ENCODE assay signal across 15 cellular contexts in genomic region chr16:57087003-57087402, GRCh38. TPM values are rescaled to one million over a fixed set of nuclear protein-coding genes. Genes with fewer than 3 reads are reported as not detected.
A peak's percentile ranks its signal among the peaks of the same experiment; 100 is the strongest.
DNase-seq lines count a peak whose midpoint lies in the region; ATAC-seq and TF ChIP-seq lines count a peak whose summit lies in the region.
"Had no signal": no experiment of that assay in that cellular context is flagged by ENCODE, and none has a peak within 500 bp of the region (broad histone marks: within the 10 kb centered on the region; RNA-seq: fewer than 3 reads in every experiment).

No MANE protein-coding gene starts in this region.

- H3K27me3 Mint-ChIP-seq in stimulated activated naive B cell treated with anti-CD40 and anti-IgM and Interleukin-4, amounts not matched to agents 10 μg/mL and 1 μg/mL and 100 μg/mL, for 72 hours: peaks cover 5 to 6% of the 10 kb centered on the region in 2 donors

- DNase-seq in Karpas-422: peak; percentile 68
- peak; percentile 86 for DNase-seq in OCI-LY7 (ENCODE audit: low spot score)
- DNase-seq in stimulated activated naive B cell treated with anti-CD40 and anti-IgM and Interleukin-4, amounts not matched to agents 10 μg/mL and 1 μg/mL and 100 μg/mL, for 72 hours: no peak
- no peak for DNase-seq in NCI-H1092 treated with DMSO at 0.1 percent for 48 hours (lab: John Stamatoyannopoulos, UW)
- DNase-seq: Caco-2; CD4-positive, CD25-positive, alpha-beta regulatory T cell; CD8-positive, alpha-beta T cell; DMS153; DND-41; GM23248; H7 had no signal

- H3K27ac Mint-ChIP-seq in stimulated activated naive B cell treated with anti-CD40 and anti-IgM and Interleukin-4, amounts not matched to agents 10 μg/mL and 1 μg/mL and 100 μg/mL, for 72 hours: peak overlapping the region; percentile 44
- H3K27ac Mint-ChIP-seq: CD4-positive, CD25-positive, alpha-beta regulatory T cell; CD8-positive, alpha-beta T cell had no signal

- H3K27me3 ChIP-seq in BLaER1 (no peaks in the 10 kb centered on the region), Karpas-422 (ENCODE audit: low read length) (no peaks in the 10 kb centered on the region)

- no peaks in the 10 kb centered on the region for H3K9me2 ChIP-seq in Karpas-422 (replicated peaks; ENCODE audit: insufficient read depth, low read length)
- H3K9me2 ChIP-seq in OCI-LY7 (ENCODE audit: insufficient read depth, low read length): no peaks in the 10 kb centered on the region

- H3K4me1 Mint-ChIP-seq in stimulated activated naive B cell treated with anti-CD40 and anti-IgM and Interleukin-4, amounts not matched to agents 10 μg/mL and 1 μg/mL and 100 μg/mL, for 72 hours: peaks cover 12 to 28% of the 10 kb centered on the region in 2 donors

- no peaks in the 10 kb centered on the region for H3K9me3 Mint-ChIP-seq in stimulated activated naive B cell treated with anti-CD40 and anti-IgM and Interleukin-4, amounts not matched to agents 10 μg/mL and 1 μg/mL and 100 μg/mL, for 72 hours
- H3K9me3 Mint-ChIP-seq: CD4-positive, CD25-positive, alpha-beta regulatory T cell; CD8-positive, alpha-beta T cell had no signal

- H3K4me2 ChIP-seq in BLaER1 (peak overlapping the region; percentile 36; the same call in 1 of the 2 replicates), Karpas-422 (ENCODE audit: low read depth, low read length, poor library complexity, severe bottlenecking) (peak overlapping the region; percentile 13), OCI-LY7 (ENCODE audit: low read length) (peak overlapping the region; percentile 36)

- POLR2A ChIA-PET in OCI-LY7 (lab: Charles Lee): interaction anchor here (0.6 to 1.0 kb wide), 4 partner anchors 10 to 120 kb away, joined by 3 to 5 read pairs (median 3); no protein-coding TSS in a partner anchor

- no peak overlapping the region for H3K4me3 ChIP-seq in BLaER1
- H3K4me3 ChIP-seq in Karpas-422 (ENCODE audit: low read length): no peak overlapping the region
- no peak overlapping the region for H3K4me3 ChIP-seq in OCI-LY7 (ENCODE audit: low read depth, low read length, poor library complexity, severe bottlenecking)
- H3K4me3 ChIP-seq: GM23248 had no signal

- no peak for TF ChIP-seq CTCF in OCI-LY7 (conservative IDR thresholded peaks at IDR 0.05; ENCODE audit: low read length)

- BruUV-seq in OCI-LY7 (replicated peaks; lab: Mats Ljungman, UMichigan): no TSS peak

- H3K9ac ChIP-seq in BLaER1 (no peak overlapping the region), Karpas-422 (ENCODE audit: low read length) (no peak overlapping the region)
- H3K9ac ChIP-seq: GM23248 had no signal

- ATAC-seq in stimulated activated naive B cell treated with anti-CD40 and anti-IgM and Interleukin-4, amounts not matched to agents 10 μg/mL and 1 μg/mL and 100 μg/mL, for 72 hours (replicated peaks): no peak
- ATAC-seq in GM21737 (IDR thresholded peaks at IDR 0.05; ENCODE audit: unreplicated experiment): no peak
- ATAC-seq: CD8-positive, alpha-beta T cell; HCT116 had no signal

- H3K27ac ChIP-seq in BLaER1 (no peak overlapping the region), Karpas-422 (ENCODE audit: low read length) (no peak overlapping the region), OCI-LY7 (ENCODE audit: low read depth, low read length, poor library complexity, severe bottlenecking) (peak overlapping the region; percentile 83)
- H3K27ac ChIP-seq: C4-2B, GM23248 had no signal

- H3K4me1 ChIP-seq in BLaER1: peaks cover 48% of the 10 kb centered on the region
- H3K4me1 ChIP-seq in Karpas-422 (ENCODE audit: low read length): peaks cover 32% of the 10 kb centered on the region
- peaks cover 78% of the 10 kb centered on the region for H3K4me1 ChIP-seq in OCI-LY7 (ENCODE audit: insufficient read depth, low read length, poor library complexity, severe bottlenecking)

- peaks cover 11 to 12% of the 10 kb centered on the region in 2 donors for H3K36me3 Mint-ChIP-seq in stimulated activated naive B cell treated with anti-CD40 and anti-IgM and Interleukin-4, amounts not matched to agents 10 μg/mL and 1 μg/mL and 100 μg/mL, for 72 hours

- CTCF ChIA-PET in OCI-LY7 (lab: Charles Lee; ENCODE audit: unreplicated experiment): interaction anchor here (0.6 to 0.9 kb wide), 2 partner anchors 23 to 330 kb away, joined by 3 read pairs; no protein-coding TSS in a partner anchor

- H3K79me2 ChIP-seq in Karpas-422 (ENCODE audit: low read length): no peaks in the 10 kb centered on the region
- H3K79me2 ChIP-seq in OCI-LY7 (ENCODE audit: insufficient read depth, low read depth, low read length): no peaks in the 10 kb centered on the region

- H4K20me1 ChIP-seq in BLaER1 (no peaks in the 10 kb centered on the region), Karpas-422 (ENCODE audit: insufficient read depth, low read depth, low read length) (no peaks in the 10 kb centered on the region), OCI-LY7 (ENCODE audit: insufficient read depth, low read length) (no peaks in the 10 kb centered on the region)

- H3K4me3 Mint-ChIP-seq in stimulated activated naive B cell treated with anti-CD40 and anti-IgM and Interleukin-4, amounts not matched to agents 10 μg/mL and 1 μg/mL and 100 μg/mL, for 72 hours: no peak overlapping the region
- H3K4me3 Mint-ChIP-seq: CD8-positive, alpha-beta T cell had no signal

- intact Hi-C loops in OCI-LY7 (cut with micrococcal nuclease; ENCODE audit: unreplicated experiment): no loop called here

- H3K9me3 ChIP-seq in BLaER1 (no peaks in the 10 kb centered on the region), Karpas-422 (ENCODE audit: low read length) (no peaks in the 10 kb centered on the region), OCI-LY7 (ENCODE audit: low read length) (no peaks in the 10 kb centered on the region)
- H3K9me3 ChIP-seq: Caco-2 had no signal

- H3K36me3 ChIP-seq in BLaER1: peaks cover 16% of the 10 kb centered on the region
- no peaks in the 10 kb centered on the region for H3K36me3 ChIP-seq in Karpas-422 (ENCODE audit: insufficient read depth, low read length)
- H3K36me3 ChIP-seq in OCI-LY7 (ENCODE audit: insufficient read depth, low read length): peaks cover 19% of the 10 kb centered on the region

- H2AFZ ChIP-seq in Karpas-422 (ENCODE audit: low read length): no peak overlapping the region
- peak overlapping the region; percentile 0; the same call in 1 of the 2 replicates for H2AFZ ChIP-seq in OCI-LY7 (ENCODE audit: low read length)
- H2AFZ ChIP-seq: GM23248 had no signal

RNA-seq across cellular contexts. Expression of gene CPNE2, which starts 5.4 kb away (rescaled TPM):
- 4.6 and 5.1 TPM in 2 replicates for total RNA-seq in Karpas-422 (2014; rRNA removed; shearing (Covaris generic); ENCODE audit: low replicate concordance)
- 44.7 and 44.8 TPM in 2 replicates for total RNA-seq in OCI-LY7 (2014; rRNA removed; shearing (Covaris generic))
- 14.4 and 25.7 TPM in 2 replicates for total RNA-seq in OCI-LY7 (2022)

Comparison
In these comparisons a context has a peak if more than half of its experiments do, and no peak if none do; other contexts are left out.
1. DNase-seq: peak in Karpas-422 (single experiment) and OCI-LY7 (single experiment); none in stimulated activated naive B cell treated with anti-CD40 and anti-IgM and Interleukin-4, amounts not matched to agents 10 μg/mL and 1 μg/mL and 100 μg/mL, for 72 hours (single experiment) and NCI-H1092 treated with DMSO at 0.1 percent for 48 hours (single experiment).
2. Peak in every context shown above with its lines, with median percentiles within 50 percentile points of each other: H3K4me2 ChIP-seq.